ENCODE assay signal across 3 cellular contexts in the genomic region with DNA sequence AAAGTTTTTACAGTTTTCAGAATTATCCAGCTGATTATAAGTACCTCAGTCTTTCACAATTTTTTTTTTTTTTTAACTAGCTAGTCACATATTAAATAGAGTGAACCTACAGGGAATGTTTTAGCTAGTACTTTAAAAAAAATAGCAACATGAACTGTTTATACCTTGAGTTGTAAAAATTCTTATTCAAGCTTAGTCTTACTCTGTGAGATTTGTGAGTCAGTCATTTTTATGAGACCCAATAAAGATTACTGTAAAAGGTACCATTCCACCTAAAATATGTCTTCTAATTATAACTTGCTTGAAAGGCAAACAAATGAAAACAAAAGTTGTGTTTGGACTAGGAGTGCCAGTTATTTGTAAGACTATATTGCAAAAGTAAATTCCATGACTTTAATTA. TPM values are rescaled to one million over a fixed set of nuclear protein-coding genes. Genes with fewer than 3 reads are reported as not detected.
"Had no signal": no experiment of that assay in that cellular context is flagged by ENCODE, and none has a peak within 500 bp of the region (broad histone marks: within the 10 kb centered on the region; RNA-seq: fewer than 3 reads in every experiment).

No MANE protein-coding gene starts in this region.

RNA-seq across cellular contexts. Expression of a gene that starts 5.9 kb away (rescaled TPM):
- total RNA-seq: ascending aorta, body of pancreas, bronchial epithelial cell had no signal
